Comparison of ENCODE assay signal across 35 cellular contexts in the genomic region with DNA sequence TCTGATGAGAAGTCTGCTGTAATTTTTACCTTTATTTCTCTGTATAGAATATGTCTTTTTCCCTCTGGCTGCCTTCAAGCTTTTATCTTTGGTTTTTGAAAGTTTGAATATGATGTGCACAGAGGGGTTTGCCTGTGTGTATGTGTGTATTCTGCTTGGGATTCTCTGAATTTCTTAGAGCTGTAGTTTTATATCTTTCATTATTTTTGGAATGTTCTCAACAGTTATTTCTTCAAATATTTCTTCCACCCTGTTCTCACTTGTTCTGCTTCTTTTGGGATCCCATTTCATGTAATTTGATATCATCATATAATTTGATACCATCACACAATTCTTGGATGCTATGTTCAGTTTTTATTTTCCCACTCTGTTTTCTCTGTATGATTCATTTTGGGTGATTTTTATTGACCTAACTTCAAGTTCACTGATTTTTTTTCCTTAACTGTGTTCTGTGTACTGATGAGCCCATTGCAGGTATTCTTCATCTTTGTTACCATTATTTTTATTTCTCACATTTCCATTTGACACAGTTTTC. TPM values are rescaled to one million over a fixed set of nuclear protein-coding genes. Genes with fewer than 3 reads are reported as not detected.
DNase-seq lines count a peak whose midpoint lies in the region; ATAC-seq and TF ChIP-seq lines count a peak whose summit lies in the region.
"Had no signal": no experiment of that assay in that cellular context is flagged by ENCODE, and none has a peak within 500 bp of the region (broad histone marks: within the 10 kb centered on the region; RNA-seq: fewer than 3 reads in every experiment).

No MANE protein-coding gene starts in this region.

- in situ Hi-C loops in mammary epithelial cell (cut with MboI; ENCODE audit: low sequenced_read_pairs in 2 of 2), result no loop called here

- TF ChIP-seq CTCF in MCF 10A (IDR thresholded peaks at IDR 0.05; ENCODE audit: unreplicated experiment) (no peak), mammary epithelial cell (conservative IDR thresholded peaks at IDR 0.05 in 1 of 2, IDR thresholded peaks at IDR 0.05 in 1 of 2; ENCODE audit: extremely low read depth in 1 of 2, insufficient read depth in 1 of 2, low read depth in 1 of 2, low read length in 2 of 2) (no peak), RWPE2 (IDR thresholded peaks at IDR 0.05; ENCODE audit: poor library complexity, severe bottlenecking) (no peak), tibial artery (IDR thresholded peaks at IDR 0.05) (no peak)

- no peak overlapping the region for H3K27ac ChIP-seq in mammary epithelial cell (ENCODE audit: insufficient read depth, low read depth, low read length)
- peak overlapping the region; percentile 16 for H3K27ac ChIP-seq in RWPE2 (ENCODE audit: poor library complexity, severe bottlenecking)
- H3K27ac ChIP-seq in tibial artery, result no peak overlapping the region
- H3K27ac ChIP-seq: cardiac muscle cell, heart right ventricle, KMS-11, neutrophil, right lobe of liver, SJSA1 had no signal

- peaks cover 29% of the 10 kb centered on the region for H3K4me1 Mint-ChIP-seq in MCF 10A (ENCODE audit: insufficient read depth, unreplicated experiment)
- H3K4me1 Mint-ChIP-seq in activated T-cell treated with anti-CD3 and anti-CD28 coated beads, Interleukin-2, amount 50 U/mL, for 4 hours (ENCODE audit: low read depth), result peaks cover 69% of the 10 kb centered on the region

- H3K9ac ChIP-seq in mammary epithelial cell (ENCODE audit: insufficient read depth, low read length), result no peak overlapping the region
- H3K9ac ChIP-seq: KMS-11 had no signal

- H2AFZ ChIP-seq in mammary epithelial cell (ENCODE audit: low read depth, low read length), result no peak overlapping the region

- DNase-seq in MCF 10A (ENCODE audit: unreplicated experiment) (peak; percentile 17), mammary epithelial cell (no peak), RWPE2 (ENCODE audit: low spot score) (no peak), fibroblast of gingiva (ENCODE audit: low read depth) (peak; percentile 70), stromal cell of bone marrow (ENCODE audit: low read depth) (peak; percentile 31), Kasumi-1 (lab: John Stamatoyannopoulos, UW) (no peak), tibial artery (no peak)
- no peak for DNase-seq in activated T-cell treated with anti-CD3 and anti-CD28 coated beads, Interleukin-2, amount 50 U/mL, for 4 hours
- DNase-seq: ACHN; activated B cell treated with CpG ODN at 0.5 μM for 24 hours; activated CD4-positive, alpha-beta T cell treated with anti-CD3 and anti-CD28 coated beads, Interleukin-2, amount 50 U/mL, for 4 hours; activated naive CD4-positive, alpha-beta T cell treated with anti-CD3 and anti-CD28 coated beads, Interleukin-2, amount 50 U/mL, for 16 hours; anterior cingulate cortex; BE2C; CD8-positive, alpha-beta memory T cell; cortex of kidney; effector memory CD8-positive, alpha-beta T cell; foreskin melanocyte; heart right ventricle; kidney; left ventricle myocardium superior; NCI-H1417 treated with DMSO at 0.1 percent for 48 hours; NCI-H2107; NCI-H446 treated with DMSO at 0.1 percent for 48 hours; NCI-H774; right lobe of liver; stimulated activated CD4-positive, alpha-beta T cell treated with anti-CD3 and anti-CD28 coated beads, Interleukin-12 subunit alpha, Interleukin-12 subunit beta, amount 100 ng/mL, for 4 hours; stimulated activated CD4-positive, alpha-beta T cell treated with anti-CD3 and anti-CD28 coated beads, Interleukin-4, amount 100 ng/mL, for 1 hour; T1000 had no signal

- CTCF ChIA-PET in MCF 10A (lab: Yijun Ruan, JAX) (no interaction called here), mammary epithelial cell (lab: Charles Lee; ENCODE audit: low non-redundant PET) (no interaction called here)

- H3K27ac Mint-ChIP-seq in MCF 10A (ENCODE audit: low read depth, unreplicated experiment), result peak overlapping the region; percentile 63
- H3K27ac Mint-ChIP-seq: activated B cell treated with CpG ODN at 0.5 μM for 24 hours, type B pancreatic cell had no signal

- intact Hi-C loops in MCF 10A (cut with micrococcal nuclease), result no loop called here
- intact Hi-C loops in mammary epithelial cell (cut with micrococcal nuclease), result no loop called here
- intact Hi-C loops in tibial artery (cut with DNase I; ENCODE audit: low total_unique reads), result no loop called here

- H3K4me3 Mint-ChIP-seq in MCF 10A (ENCODE audit: unreplicated experiment), result no peak overlapping the region
- no peak overlapping the region for H3K4me3 Mint-ChIP-seq in activated T-cell treated with anti-CD3 and anti-CD28 coated beads, Interleukin-2, amount 50 U/mL, for 4 hours
- H3K4me3 Mint-ChIP-seq: activated B cell treated with CpG ODN at 0.5 μM for 24 hours, type B pancreatic cell had no signal

- peaks cover 5% of the 10 kb centered on the region for H3K36me3 ChIP-seq in mammary epithelial cell (ENCODE audit: insufficient read depth, low read length)
- peaks cover 34% of the 10 kb centered on the region for H3K36me3 ChIP-seq in RWPE2 (ENCODE audit: low read depth)
- peaks cover 0 to 8% (median 5%) of the 10 kb centered on the region in 3 donors for H3K36me3 ChIP-seq in tibial artery
- H3K36me3 ChIP-seq: right lobe of liver had no signal

- H3K4me3 ChIP-seq in mammary epithelial cell (replicated peaks in 1 of 3; ENCODE audit: insufficient read depth in 1 of 3, low read depth in 2 of 3, low read length in 3 of 3), result no peak overlapping the region
- H3K4me3 ChIP-seq in RWPE2 (ENCODE audit: severe bottlenecking), result no peak overlapping the region
- H3K4me3 ChIP-seq in tibial artery, result no peak overlapping the region
- H3K4me3 ChIP-seq: cardiac muscle cell, heart right ventricle, right lobe of liver, SJSA1 had no signal

- H3K4me2 ChIP-seq in mammary epithelial cell (ENCODE audit: insufficient read depth, low read depth, low read length), result no peak overlapping the region
- H3K4me2 ChIP-seq: KMS-11 had no signal

- H3K9me3 ChIP-seq in mammary epithelial cell (replicated peaks; ENCODE audit: insufficient read depth, low read length) (no peaks in the 10 kb centered on the region), RWPE2 (ENCODE audit: severe bottlenecking) (no peaks in the 10 kb centered on the region), tibial artery (no peaks in the 10 kb centered on the region)
- H3K9me3 ChIP-seq: BE2C, neutrophil, right lobe of liver, SJSA1 had no signal

- ATAC-seq in RWPE2 (ENCODE audit: low read depth), result peak; percentile 31; the same call in 1 of the 3 replicates
- no peak for ATAC-seq in activated T-cell treated with anti-CD3 and anti-CD28 coated beads, Interleukin-2, amount 50 U/mL, for 4 hours
- ATAC-seq: effector memory CD8-positive, alpha-beta T cell; heart right ventricle; left ventricle myocardium superior had no signal

- H3K9me3 Mint-ChIP-seq in MCF 10A (ENCODE audit: unreplicated experiment), result peaks cover 9% of the 10 kb centered on the region
- no peaks in the 10 kb centered on the region for H3K9me3 Mint-ChIP-seq in activated T-cell treated with anti-CD3 and anti-CD28 coated beads, Interleukin-2, amount 50 U/mL, for 4 hours
- H3K9me3 Mint-ChIP-seq: activated B cell treated with CpG ODN at 0.5 μM for 24 hours; CD8-positive, alpha-beta memory T cell; effector memory CD8-positive, alpha-beta T cell had no signal

- no peaks in the 10 kb centered on the region for H4K20me1 ChIP-seq in mammary epithelial cell (ENCODE audit: insufficient read depth, low read length)

- BruUV-seq in MCF 10A (replicated peaks; lab: Mats Ljungman, UMichigan), result no TSS peak
- no TSS peak for BruUV-seq in mammary epithelial cell (replicated peaks; lab: Mats Ljungman, UMichigan)

- POLR2A ChIA-PET in MCF 10A (lab: Yijun Ruan, JAX), result interaction anchor here (0.8 to 3.3 kb wide), 2 partner anchors 9 to 43 kb away, joined by 3 to 20 read pairs; no protein-coding TSS in a partner anchor

- H3K27me3 ChIP-seq in mammary epithelial cell (ENCODE audit: insufficient read depth, low read length) (no peaks in the 10 kb centered on the region), RWPE2 (ENCODE audit: insufficient read depth, poor library complexity, severe bottlenecking) (no peaks in the 10 kb centered on the region), tibial artery (no peaks in the 10 kb centered on the region)
- H3K27me3 ChIP-seq: BE2C, cardiac muscle cell, heart right ventricle, neutrophil, right lobe of liver, SJSA1 had no signal

- peaks cover 96% of the 10 kb centered on the region for H3K79me2 ChIP-seq in mammary epithelial cell (ENCODE audit: insufficient read depth, low read length)

- no peaks in the 10 kb centered on the region for H3K27me3 Mint-ChIP-seq in MCF 10A (ENCODE audit: insufficient read depth, unreplicated experiment)
- H3K27me3 Mint-ChIP-seq in activated T-cell treated with anti-CD3 and anti-CD28 coated beads, Interleukin-2, amount 50 U/mL, for 4 hours (ENCODE audit: low read depth), result no peaks in the 10 kb centered on the region
- H3K27me3 Mint-ChIP-seq: activated B cell treated with CpG ODN at 0.5 μM for 24 hours; CD8-positive, alpha-beta memory T cell; effector memory CD8-positive, alpha-beta T cell; progenitor cell of endocrine pancreas; type B pancreatic cell had no signal

- dilution Hi-C loops in mammary epithelial cell (cut with HindIII; ENCODE audit: low sequenced_read_pairs), result no loop called here

- H3K4me1 ChIP-seq in mammary epithelial cell (ENCODE audit: insufficient read depth, low read length) (peaks cover 7% of the 10 kb centered on the region), RWPE2 (ENCODE audit: insufficient read depth, poor library complexity, severe bottlenecking) (peaks cover 27% of the 10 kb centered on the region), tibial artery (peaks cover 0 to 13% (median 6%) of the 10 kb centered on the region in 4 donors)
- H3K4me1 ChIP-seq: SJSA1 had no signal

- peaks cover 23% of the 10 kb centered on the region for H3K36me3 Mint-ChIP-seq in MCF 10A (ENCODE audit: insufficient read depth, unreplicated experiment)
- peaks cover 15% of the 10 kb centered on the region for H3K36me3 Mint-ChIP-seq in activated T-cell treated with anti-CD3 and anti-CD28 coated beads, Interleukin-2, amount 50 U/mL, for 4 hours (ENCODE audit: insufficient read depth)

RNA-seq across cellular contexts. Expression of gene COG3, which starts 7.5 kb away (rescaled TPM):
- 42.8 and 44.1 TPM in 2 replicates for total RNA-seq in MCF 10A (2022)
- total RNA-seq in mammary epithelial cell, result 10 to 100 TPM; 35.7 to 39.0 TPM
- 17.0 TPM for polyA plus RNA-seq in mammary epithelial cell
- polyA minus RNA-seq in mammary epithelial cell, result 20.1 TPM
- total RNA-seq in activated T-cell treated with anti-CD3 and anti-CD28 coated beads, Interleukin-2, amount 50 U/mL, for 4 hours, result 10 to 100 TPM; 21.7 to 23.6 (median 22.0) TPM

RNA-seq across cellular contexts. Expression of gene SLC25A30, which starts 54.1 kb away (rescaled TPM):
- total RNA-seq in MCF 10A (2022), result 10.5 and 11.9 TPM in 2 replicates
- total RNA-seq in mammary epithelial cell, result 10 to 100 TPM; 21.5 to 31.1 TPM
- polyA plus RNA-seq in mammary epithelial cell, result 15.1 TPM
- polyA minus RNA-seq in mammary epithelial cell, result 81.2 TPM
- 10 to 100 TPM; 16.2 to 25.4 (median 22.6) TPM for total RNA-seq in activated T-cell treated with anti-CD3 and anti-CD28 coated beads, Interleukin-2, amount 50 U/mL, for 4 hours

Comparison
In these comparisons a context has a peak if more than half of its experiments do, and no peak if none do; other contexts are left out.
1. DNase-seq: peak in MCF 10A (single experiment), fibroblast of gingiva (single experiment) and stromal cell of bone marrow (single experiment); none in mammary epithelial cell (single experiment), RWPE2 (single experiment), activated T-cell treated with anti-CD3 and anti-CD28 coated beads, Interleukin-2, amount 50 U/mL, for 4 hours (single experiment), Kasumi-1 (0 of 2) and tibial artery (0 of 2).